In genomic region chr1:235632538-235633219, GRCh38 we compare ENCODE assay signal across 9 cellular contexts. TPM values are rescaled to one million over a fixed set of nuclear protein-coding genes. Genes with fewer than 3 reads are reported as not detected.
DNase-seq lines count a peak whose midpoint lies in the region; ATAC-seq lines count a peak whose summit lies in the region.
"Had no signal": no experiment of that assay in that cellular context is flagged by ENCODE, and none has a peak within 500 bp of the region (broad histone marks: within the 10 kb centered on the region; RNA-seq: fewer than 3 reads in every experiment).

No MANE protein-coding gene starts in this region.

- intact Hi-C loops in posterior cingulate gyrus (cut with DNase I): no loop called here

- CTCF ChIA-PET in activated CD4-positive, alpha-beta memory T cell treated with anti-CD3 and anti-CD28 coated beads, Interleukin-2, amount 10 ng/mL, durations not matched to agents 7 days and 5 days (lab: Charles Lee): interaction anchor here (0.6 to 1.3 kb wide), 2 partner anchors 32 to 155 kb away, joined by 4 to 5 read pairs; no protein-coding TSS in a partner anchor

- no peak overlapping the region for H3K27ac Mint-ChIP-seq in activated CD4-positive, alpha-beta memory T cell treated with anti-CD3 and anti-CD28 coated beads, Interleukin-2, amount 10 ng/mL, durations not matched to agents 7 days and 5 days
- peak overlapping the region in 3 of 6 donors; percentile 41 to 69 (median 59) for H3K27ac Mint-ChIP-seq in naive B cell

- DNase-seq in AG08396 (ENCODE audit: low spot score): peak; percentile 53
- no peak for DNase-seq in activated CD4-positive, alpha-beta memory T cell treated with anti-CD3 and anti-CD28 coated beads, Interleukin-2, amount 10 ng/mL, durations not matched to agents 7 days and 5 days
- DNase-seq in naive B cell: no peak
- no peak for DNase-seq in inferior parietal cortex (ENCODE audit: extremely low spot score)
- DNase-seq in LoVo (ENCODE audit: low spot score): no peak
- no peak for DNase-seq in posterior cingulate gyrus

- H3K36me3 Mint-ChIP-seq in activated CD4-positive, alpha-beta memory T cell treated with anti-CD3 and anti-CD28 coated beads, Interleukin-2, amount 10 ng/mL, durations not matched to agents 7 days and 5 days (ENCODE audit: low read depth): no peaks in the 10 kb centered on the region
- no peaks in the 10 kb centered on the region for H3K36me3 Mint-ChIP-seq in naive B cell

- peaks cover 7% of the 10 kb centered on the region for H3K27me3 Mint-ChIP-seq in activated CD4-positive, alpha-beta memory T cell treated with anti-CD3 and anti-CD28 coated beads, Interleukin-2, amount 10 ng/mL, durations not matched to agents 7 days and 5 days
- H3K27me3 Mint-ChIP-seq in naive B cell: peaks cover 13 to 62% (median 23%) of the 10 kb centered on the region in 3 donors

- POLR2A ChIA-PET in activated CD4-positive, alpha-beta memory T cell treated with anti-CD3 and anti-CD28 coated beads, Interleukin-2, amount 10 ng/mL, durations not matched to agents 7 days and 5 days (lab: Charles Lee): interaction anchor here (1.0 kb wide), 1 partner anchor 16 kb away, joined by 3 read pairs; no protein-coding TSS in a partner anchor

- no peaks in the 10 kb centered on the region for H3K9me3 Mint-ChIP-seq in activated CD4-positive, alpha-beta memory T cell treated with anti-CD3 and anti-CD28 coated beads, Interleukin-2, amount 10 ng/mL, durations not matched to agents 7 days and 5 days
- H3K9me3 Mint-ChIP-seq in naive B cell: no peaks in the 10 kb centered on the region

- peaks cover 10% of the 10 kb centered on the region for H3K4me1 Mint-ChIP-seq in activated CD4-positive, alpha-beta memory T cell treated with anti-CD3 and anti-CD28 coated beads, Interleukin-2, amount 10 ng/mL, durations not matched to agents 7 days and 5 days
- H3K4me1 Mint-ChIP-seq in naive B cell: peaks cover 6 to 14% (median 11%) of the 10 kb centered on the region in 3 donors

- ATAC-seq in GM19324 (IDR thresholded peaks at IDR 0.05; ENCODE audit: low FRiP score, unreplicated experiment) (peak; percentile 66), HG03520 (IDR thresholded peaks at IDR 0.05; ENCODE audit: unreplicated experiment) (peak; percentile 77), naive B cell (ENCODE audit: low read depth in 2 of 2) (peak; percentile 37 to 41)
- ATAC-seq: HCT116 had no signal

- peak overlapping the region; percentile 26 for H3K4me3 Mint-ChIP-seq in activated CD4-positive, alpha-beta memory T cell treated with anti-CD3 and anti-CD28 coated beads, Interleukin-2, amount 10 ng/mL, durations not matched to agents 7 days and 5 days
- peak overlapping the region; percentile 42 to 79 (median 66) for H3K4me3 Mint-ChIP-seq in naive B cell

RNA-seq across cellular contexts. Expression of gene GNG4, which starts 16.9 kb away (rescaled TPM):
- total RNA-seq in activated CD4-positive, alpha-beta memory T cell treated with anti-CD3 and anti-CD28 coated beads, Interleukin-2, amount 10 ng/mL, durations not matched to agents 7 days and 5 days: under 1 TPM; 0.18 TPM
- polyA plus RNA-seq in naive B cell (ENCODE audit: low read depth in 6 of 6): not detected
